Comparison of ENCODE assay signal across 8 cellular contexts in genomic region chr1:224616761-224617409, GRCh38. TPM values are rescaled to one million over a fixed set of nuclear protein-coding genes. Genes with fewer than 3 reads are reported as not detected.
A peak's percentile ranks its signal among the peaks of the same experiment; 100 is the strongest.
DNase-seq lines count a peak whose midpoint lies in the region; ATAC-seq and TF ChIP-seq lines count a peak whose summit lies in the region.

No MANE protein-coding gene starts in this region.

- H3K9ac ChIP-seq in Loucy (ENCODE audit: low read depth, low read length, poor library complexity, severe bottlenecking) (peak overlapping the region; percentile 85), colonic mucosa (ENCODE audit: low read depth in 2 of 2, low read length in 2 of 2) (no peak overlapping the region), neural progenitor cell (no peak overlapping the region)

- H3K4me2 ChIP-seq in Loucy (ENCODE audit: low read depth, low read length, poor library complexity, severe bottlenecking) (peak overlapping the region; percentile 79), neural progenitor cell (peak overlapping the region; percentile 92)

- intact Hi-C loops in CD4-positive, alpha-beta memory T cell (cut with micrococcal nuclease) = no loop called here
- intact Hi-C loops in colonic mucosa (cut with DNase I) = no loop called here

- peak in 2 of 5 donors; percentile 14 to 18 for DNase-seq in CD4-positive, alpha-beta memory T cell
- DNase-seq in colonic mucosa = no peak
- DNase-seq in neural progenitor cell (ENCODE audit: low spot score) = peak; percentile 62
- DNase-seq in putamen (ENCODE audit: low spot score) = no peak
- no peak for DNase-seq in iPS-NIHi7 (ENCODE audit: extremely low spot score)
- no peak for DNase-seq in kidney tubule cell (ENCODE audit: low spot score)

- H3K9me3 ChIP-seq in CD4-positive, alpha-beta memory T cell (ENCODE audit: control insufficient read depth in 1 of 2, low read length in 2 of 2) = no peaks in the 10 kb centered on the region
- H3K9me3 ChIP-seq in Loucy (ENCODE audit: insufficient read depth, low read depth, low read length) (no peaks in the 10 kb centered on the region; the same call in 1 of the 2 replicates), colonic mucosa (no peaks in the 10 kb centered on the region), neural progenitor cell (ENCODE audit: low read depth) (no peaks in the 10 kb centered on the region)

- H3K4me3 Mint-ChIP-seq in CD4-positive, alpha-beta memory T cell = peak overlapping the region; percentile 73 to 83 (median 78)
- H3K4me3 Mint-ChIP-seq in neural progenitor cell = peak overlapping the region; percentile 83

- H3K27ac Mint-ChIP-seq in CD4-positive, alpha-beta memory T cell = peak overlapping the region in 4 of 7 donors; percentile 60 to 92 (median 68)
- no peak overlapping the region for H3K27ac Mint-ChIP-seq in neural progenitor cell

- H4K20me1 ChIP-seq in Loucy (ENCODE audit: insufficient read depth, low read length, poor library complexity, severe bottlenecking) = no peaks in the 10 kb centered on the region
- H4K20me1 ChIP-seq in neural progenitor cell (ENCODE audit: low read depth) = peaks cover 16% of the 10 kb centered on the region

- H3K36me3 Mint-ChIP-seq in CD4-positive, alpha-beta memory T cell = no peaks in the 10 kb centered on the region
- H3K36me3 Mint-ChIP-seq in neural progenitor cell = no peaks in the 10 kb centered on the region

- peaks cover 56% of the 10 kb centered on the region for H3K79me2 ChIP-seq in Loucy (ENCODE audit: insufficient read depth, low read length)
- H3K79me2 ChIP-seq in neural progenitor cell (ENCODE audit: low read depth) = no peaks in the 10 kb centered on the region

- CTCF ChIA-PET in CD4-positive, alpha-beta memory T cell (lab: Charles Lee; ENCODE audit: partially characterized antibody) = interaction anchor here (0.8 to 1.6 kb wide), 2 partner anchors 17 to 27 kb away, joined by 3 to 5 read pairs; no protein-coding TSS in a partner anchor

- H3K9me3 Mint-ChIP-seq in CD4-positive, alpha-beta memory T cell = peaks cover 0 to 9% (median 5%) of the 10 kb centered on the region in 8 donors
- H3K9me3 Mint-ChIP-seq in neural progenitor cell = peaks cover 2% of the 10 kb centered on the region

- no peaks in the 10 kb centered on the region for H3F3A ChIP-seq in Loucy (ENCODE audit: low read depth)
- peaks cover 23% of the 10 kb centered on the region for H3F3A ChIP-seq in neural progenitor cell (ENCODE audit: low read depth)

- peak overlapping the region; percentile 23 to 53 for H3K4me3 ChIP-seq in CD4-positive, alpha-beta memory T cell (ENCODE audit: low read length in 2 of 2)
- H3K4me3 ChIP-seq in Loucy (ENCODE audit: low read length, poor library complexity, severe bottlenecking) (peak overlapping the region; percentile 86), colonic mucosa (peak overlapping the region; percentile 28), neural progenitor cell (peak overlapping the region; percentile 64)

- no peak overlapping the region for H3K27ac ChIP-seq in CD4-positive, alpha-beta memory T cell (ENCODE audit: low read depth, low read length)
- H3K27ac ChIP-seq in colonic mucosa = no peak overlapping the region
- H3K27ac ChIP-seq in neural progenitor cell = no peak overlapping the region

- no peak for ATAC-seq in GM21515 (IDR thresholded peaks at IDR 0.05; ENCODE audit: unreplicated experiment)

- peak overlapping the region; percentile 61; the same call in 1 of the 2 replicates for H2AFZ ChIP-seq in Loucy (ENCODE audit: low read length)
- H2AFZ ChIP-seq in neural progenitor cell (replicated peaks) = peak overlapping the region; percentile 98

- POLR2A ChIA-PET in CD4-positive, alpha-beta memory T cell (lab: Charles Lee; ENCODE audit: partially characterized antibody) = interaction anchor here (2.0 kb wide), 1 partner anchor 8 kb away, joined by 9 read pairs; no protein-coding TSS in a partner anchor

- no peaks in the 10 kb centered on the region for H3K9me2 ChIP-seq in Loucy (replicated peaks; ENCODE audit: low read depth, low read length)

- H3K4me1 Mint-ChIP-seq in CD4-positive, alpha-beta memory T cell = peaks cover 16 to 42% (median 25%) of the 10 kb centered on the region in 4 donors
- peaks cover 11% of the 10 kb centered on the region for H3K4me1 Mint-ChIP-seq in neural progenitor cell

- peaks cover 44% of the 10 kb centered on the region in 2 donors for H3K27me3 Mint-ChIP-seq in CD4-positive, alpha-beta memory T cell
- H3K27me3 Mint-ChIP-seq in neural progenitor cell (ENCODE audit: insufficient read depth, low read depth) = peaks cover 50% of the 10 kb centered on the region

- no peaks in the 10 kb centered on the region for H3K36me3 ChIP-seq in CD4-positive, alpha-beta memory T cell (ENCODE audit: insufficient read depth, low read length)
- H3K36me3 ChIP-seq in Loucy (ENCODE audit: insufficient read depth, low read length) = no peaks in the 10 kb centered on the region
- no peaks in the 10 kb centered on the region for H3K36me3 ChIP-seq in colonic mucosa
- no peaks in the 10 kb centered on the region for H3K36me3 ChIP-seq in neural progenitor cell

- peaks cover 27% of the 10 kb centered on the region for H3K27me3 ChIP-seq in CD4-positive, alpha-beta memory T cell (ENCODE audit: insufficient read depth, low read length)
- H3K27me3 ChIP-seq in Loucy (ENCODE audit: insufficient read depth, low read length, poor library complexity, severe bottlenecking) = no peaks in the 10 kb centered on the region
- H3K27me3 ChIP-seq in colonic mucosa = peaks cover 41% of the 10 kb centered on the region
- H3K27me3 ChIP-seq in neural progenitor cell = peaks cover 91% of the 10 kb centered on the region

- TF ChIP-seq CTCF in Loucy (conservative IDR thresholded peaks at IDR 0.05; ENCODE audit: low read length) = no peak
- TF ChIP-seq CTCF in colonic mucosa (IDR thresholded peaks at IDR 0.05) = no peak
- TF ChIP-seq CTCF in neural progenitor cell (IDR thresholded peaks at IDR 0.05) = no peak

- H3K4me1 ChIP-seq in CD4-positive, alpha-beta memory T cell (ENCODE audit: insufficient read depth, low read length) = peaks cover 32% of the 10 kb centered on the region
- peaks cover 52% of the 10 kb centered on the region for H3K4me1 ChIP-seq in Loucy (ENCODE audit: insufficient read depth, low read length, poor library complexity, severe bottlenecking)
- peaks cover 4% of the 10 kb centered on the region for H3K4me1 ChIP-seq in colonic mucosa
- H3K4me1 ChIP-seq in neural progenitor cell = peaks cover 9% of the 10 kb centered on the region

RNA-seq across cellular contexts. Expression of gene CNIH3, which starts 0.8 kb away (rescaled TPM):
- total RNA-seq in CD4-positive, alpha-beta memory T cell = 1 to 10 TPM; 1.8 to 2.5 TPM
- polyA plus RNA-seq in CD4-positive, alpha-beta memory T cell = 1 to 10 TPM in 1 of 2 donors, under 1 TPM in 1; 0.40 to 1.9 TPM
- total RNA-seq in colonic mucosa = 1 to 10 TPM in 1 of 2 donors, under 1 TPM in 1; 0.69 to 1.4 TPM
- total RNA-seq in neural progenitor cell (ENCODE audit: low replicate concordance) = 2.0 and 2.5 TPM in 2 replicates

Comparison
In these comparisons a context has a peak if more than half of its experiments do, and no peak if none do; other contexts are left out.
1. H3K4me3 ChIP-seq: peak in every context shown above with its lines; median percentile 86 in Loucy; 64 in neural progenitor cell; 38 in CD4-positive, alpha-beta memory T cell; 28 in colonic mucosa.